In genomic region chr16:57137566-57138273, GRCh38 we compare ENCODE assay signal across 19 cellular contexts. TPM values are rescaled to one million over a fixed set of nuclear protein-coding genes. Genes with fewer than 3 reads are reported as not detected.
DNase-seq lines count a peak whose midpoint lies in the region; ATAC-seq, FAIRE-seq and TF ChIP-seq lines count a peak whose summit lies in the region.
"Had no signal": no experiment of that assay in that cellular context is flagged by ENCODE, and none has a peak within 500 bp of the region (broad histone marks: within the 10 kb centered on the region; RNA-seq: fewer than 3 reads in every experiment).

No MANE protein-coding gene starts in this region.

- H3K4me1 ChIP-seq in kidney (ENCODE audit: control insufficient read depth in 1 of 2, insufficient read depth in 1 of 2, low read depth in 1 of 2, low read length in 2 of 2), result peaks cover 0 to 15% of the 10 kb centered on the region in 2 donors

- H3K27ac ChIP-seq in kidney (ENCODE audit: low read depth in 2 of 2, low read length in 2 of 2), result no peak overlapping the region
- H3K27ac ChIP-seq: GM23248 had no signal

- DNase-seq in T-helper 1 cell, result no peak
- no peak for DNase-seq in activated CD8-positive, alpha-beta T cell treated with anti-CD3 and anti-CD28 coated beads, Interleukin-2, amount 10 ng/mL, durations not matched to agents 7 days and 5 days
- DNase-seq in kidney, result peak; percentile 57
- no peak for DNase-seq in stimulated activated effector memory CD8-positive, alpha-beta T cell treated with anti-CD3 and anti-CD28 coated beads, Interleukin-12 subunit alpha, Interleukin-12 subunit beta, amount 100 ng/mL, for 72 hours (ENCODE audit: low spot score in 2 of 2)
- no peak for DNase-seq in NCI-H2029 (lab: John Stamatoyannopoulos, UW)
- DNase-seq in activated T-cell treated with anti-CD3 and anti-CD28 coated beads, Interleukin-2, amount 50 U/mL, for 4 hours, result no peak
- no peak for DNase-seq in RCC 7860 (ENCODE audit: low spot score)
- DNase-seq: 8988T; activated CD4-positive, CD25-positive, alpha-beta regulatory T cell; amniotic stem cell; DMS 273 treated with DMSO at 0.1 percent for 48 hours; GM23248; Kasumi-1; NCI-H1105; NCI-H2107; NCI-H510A; stimulated activated CD4-positive, alpha-beta T cell treated with anti-CD3 and anti-CD28 coated beads, Interleukin-2, amount 100 ng/mL, for 24 hours; stimulated activated naive CD8-positive, alpha-beta T cell treated with anti-CD3 and anti-CD28 coated beads, Interleukin-15, amount 100 ng/mL, for 72 hours had no signal

- FAIRE-seq in kidney (lab: Jason Lieb, UNC) (no peak), RCC 7860 (lab: Jason Lieb, UNC) (no peak)

- H3K9me3 ChIP-seq in kidney (ENCODE audit: control insufficient read depth in 1 of 2, low read length in 2 of 2), result no peaks in the 10 kb centered on the region

- H3K9ac ChIP-seq in kidney (ENCODE audit: low read length in 2 of 2), result no peak overlapping the region
- H3K9ac ChIP-seq: GM23248 had no signal

- H3K36me3 Mint-ChIP-seq in T-helper 1 cell treated with Interleukin-12 subunit alpha and Interleukin-12 subunit beta and Interleukin-4 antibody, amounts not matched to agents 30 μg/mL and 1 μg/mL, for 36 hours (ENCODE audit: low read depth), result peaks cover 11% of the 10 kb centered on the region
- H3K36me3 Mint-ChIP-seq in activated CD8-positive, alpha-beta T cell treated with anti-CD3 and anti-CD28 coated beads, Interleukin-2, amount 10 ng/mL, durations not matched to agents 7 days and 5 days (ENCODE audit: low read depth), result peaks cover 14% of the 10 kb centered on the region
- no peaks in the 10 kb centered on the region for H3K36me3 Mint-ChIP-seq in stimulated activated effector memory CD8-positive, alpha-beta T cell treated with anti-CD3 and anti-CD28 coated beads, Interleukin-12 subunit alpha, Interleukin-12 subunit beta, amount 100 ng/mL, for 72 hours
- H3K36me3 Mint-ChIP-seq in activated T-cell treated with anti-CD3 and anti-CD28 coated beads, Interleukin-2, amount 50 U/mL, for 4 hours (ENCODE audit: insufficient read depth), result no peaks in the 10 kb centered on the region

- no peaks in the 10 kb centered on the region for H3K36me3 ChIP-seq in kidney (ENCODE audit: control insufficient read depth in 1 of 2, insufficient read depth in 2 of 2, low read length in 2 of 2)

- no peaks in the 10 kb centered on the region for H3K27me3 Mint-ChIP-seq in T-helper 1 cell treated with Interleukin-12 subunit alpha and Interleukin-12 subunit beta and Interleukin-4 antibody, amounts not matched to agents 30 μg/mL and 1 μg/mL, for 36 hours (ENCODE audit: low read depth)
- H3K27me3 Mint-ChIP-seq in activated CD8-positive, alpha-beta T cell treated with anti-CD3 and anti-CD28 coated beads, Interleukin-2, amount 10 ng/mL, durations not matched to agents 7 days and 5 days (ENCODE audit: low read depth), result no peaks in the 10 kb centered on the region
- H3K27me3 Mint-ChIP-seq in activated T-cell treated with anti-CD3 and anti-CD28 coated beads, Interleukin-2, amount 50 U/mL, for 4 hours (ENCODE audit: low read depth), result no peaks in the 10 kb centered on the region
- H3K27me3 Mint-ChIP-seq: stimulated activated naive CD8-positive, alpha-beta T cell treated with anti-CD3 and anti-CD28 coated beads, Interleukin-15, amount 100 ng/mL, for 72 hours had no signal

- no peak for TF ChIP-seq CTCF in kidney (IDR thresholded peaks at IDR 0.05; ENCODE audit: borderline replicate concordance, extremely low read depth, insufficient read depth)

- POLR2A ChIA-PET in activated CD8-positive, alpha-beta T cell treated with anti-CD3 and anti-CD28 coated beads, Interleukin-2, amount 10 ng/mL, durations not matched to agents 7 days and 5 days (lab: Charles Lee), result no interaction called here

- intact Hi-C loops in kidney (cut with DNase I), result no loop called here

- CTCF ChIA-PET in activated CD8-positive, alpha-beta T cell treated with anti-CD3 and anti-CD28 coated beads, Interleukin-2, amount 10 ng/mL, durations not matched to agents 7 days and 5 days (lab: Charles Lee), result interaction anchor here (0.6 to 1.3 kb wide), 3 partner anchors 8 to 44 kb away, joined by 3 to 5 read pairs (median 4); no protein-coding TSS in a partner anchor

- no peak overlapping the region for H3K4me3 Mint-ChIP-seq in T-helper 1 cell treated with Interleukin-12 subunit alpha and Interleukin-12 subunit beta and Interleukin-4 antibody, amounts not matched to agents 30 μg/mL and 1 μg/mL, for 36 hours
- H3K4me3 Mint-ChIP-seq in activated CD8-positive, alpha-beta T cell treated with anti-CD3 and anti-CD28 coated beads, Interleukin-2, amount 10 ng/mL, durations not matched to agents 7 days and 5 days, result no peak overlapping the region
- H3K4me3 Mint-ChIP-seq in stimulated activated effector memory CD8-positive, alpha-beta T cell treated with anti-CD3 and anti-CD28 coated beads, Interleukin-12 subunit alpha, Interleukin-12 subunit beta, amount 100 ng/mL, for 72 hours, result no peak overlapping the region
- no peak overlapping the region for H3K4me3 Mint-ChIP-seq in activated T-cell treated with anti-CD3 and anti-CD28 coated beads, Interleukin-2, amount 50 U/mL, for 4 hours
- H3K4me3 Mint-ChIP-seq: stimulated activated naive CD8-positive, alpha-beta T cell treated with anti-CD3 and anti-CD28 coated beads, Interleukin-15, amount 100 ng/mL, for 72 hours had no signal

- peaks cover 41% of the 10 kb centered on the region for H3K4me1 Mint-ChIP-seq in T-helper 1 cell treated with Interleukin-12 subunit alpha and Interleukin-12 subunit beta and Interleukin-4 antibody, amounts not matched to agents 30 μg/mL and 1 μg/mL, for 36 hours (ENCODE audit: low read depth)
- H3K4me1 Mint-ChIP-seq in activated CD8-positive, alpha-beta T cell treated with anti-CD3 and anti-CD28 coated beads, Interleukin-2, amount 10 ng/mL, durations not matched to agents 7 days and 5 days (ENCODE audit: low read depth), result peaks cover 68% of the 10 kb centered on the region
- H3K4me1 Mint-ChIP-seq in stimulated activated effector memory CD8-positive, alpha-beta T cell treated with anti-CD3 and anti-CD28 coated beads, Interleukin-12 subunit alpha, Interleukin-12 subunit beta, amount 100 ng/mL, for 72 hours, result peaks cover 80% of the 10 kb centered on the region
- H3K4me1 Mint-ChIP-seq in activated T-cell treated with anti-CD3 and anti-CD28 coated beads, Interleukin-2, amount 50 U/mL, for 4 hours (ENCODE audit: low read depth), result peaks cover 73% of the 10 kb centered on the region

- H3K4me3 ChIP-seq in kidney (ENCODE audit: low read length in 2 of 2), result no peak overlapping the region
- H3K4me3 ChIP-seq: GM23248 had no signal

- no peaks in the 10 kb centered on the region for H3K9me3 Mint-ChIP-seq in T-helper 1 cell treated with Interleukin-12 subunit alpha and Interleukin-12 subunit beta and Interleukin-4 antibody, amounts not matched to agents 30 μg/mL and 1 μg/mL, for 36 hours
- H3K9me3 Mint-ChIP-seq in activated CD8-positive, alpha-beta T cell treated with anti-CD3 and anti-CD28 coated beads, Interleukin-2, amount 10 ng/mL, durations not matched to agents 7 days and 5 days (ENCODE audit: insufficient read depth), result no peaks in the 10 kb centered on the region
- H3K9me3 Mint-ChIP-seq in stimulated activated effector memory CD8-positive, alpha-beta T cell treated with anti-CD3 and anti-CD28 coated beads, Interleukin-12 subunit alpha, Interleukin-12 subunit beta, amount 100 ng/mL, for 72 hours, result no peaks in the 10 kb centered on the region
- no peaks in the 10 kb centered on the region for H3K9me3 Mint-ChIP-seq in activated T-cell treated with anti-CD3 and anti-CD28 coated beads, Interleukin-2, amount 50 U/mL, for 4 hours
- H3K9me3 Mint-ChIP-seq: stimulated activated naive CD8-positive, alpha-beta T cell treated with anti-CD3 and anti-CD28 coated beads, Interleukin-15, amount 100 ng/mL, for 72 hours had no signal

- H3K27ac Mint-ChIP-seq in T-helper 1 cell treated with Interleukin-12 subunit alpha and Interleukin-12 subunit beta and Interleukin-4 antibody, amounts not matched to agents 30 μg/mL and 1 μg/mL, for 36 hours, result peak overlapping the region; percentile 49
- H3K27ac Mint-ChIP-seq in activated CD8-positive, alpha-beta T cell treated with anti-CD3 and anti-CD28 coated beads, Interleukin-2, amount 10 ng/mL, durations not matched to agents 7 days and 5 days, result peak overlapping the region; percentile 36
- H3K27ac Mint-ChIP-seq in stimulated activated effector memory CD8-positive, alpha-beta T cell treated with anti-CD3 and anti-CD28 coated beads, Interleukin-12 subunit alpha, Interleukin-12 subunit beta, amount 100 ng/mL, for 72 hours, result peak overlapping the region; percentile 86
- H3K27ac Mint-ChIP-seq: stimulated activated naive CD8-positive, alpha-beta T cell treated with anti-CD3 and anti-CD28 coated beads, Interleukin-15, amount 100 ng/mL, for 72 hours had no signal

- ATAC-seq in activated CD8-positive, alpha-beta T cell treated with anti-CD3 and anti-CD28 coated beads, Interleukin-2, amount 10 ng/mL, durations not matched to agents 7 days and 5 days, result no peak
- ATAC-seq in stimulated activated effector memory CD8-positive, alpha-beta T cell treated with anti-CD3 and anti-CD28 coated beads, Interleukin-12 subunit alpha, Interleukin-12 subunit beta, amount 100 ng/mL, for 72 hours, result no peak
- ATAC-seq in activated T-cell treated with anti-CD3 and anti-CD28 coated beads, Interleukin-2, amount 50 U/mL, for 4 hours, result no peak
- ATAC-seq: stimulated activated naive CD8-positive, alpha-beta T cell treated with anti-CD3 and anti-CD28 coated beads, Interleukin-15, amount 100 ng/mL, for 72 hours had no signal

RNA-seq across cellular contexts. Expression of gene CPNE2, which starts 45.3 kb away (rescaled TPM):
- total RNA-seq in activated CD8-positive, alpha-beta T cell treated with anti-CD3 and anti-CD28 coated beads, Interleukin-2, amount 10 ng/mL, durations not matched to agents 7 days and 5 days, result 10 to 100 TPM; 11.3 to 12.5 TPM
- total RNA-seq in kidney, result 24.1 TPM
- polyA plus RNA-seq in kidney (ENCODE audit: insufficient read depth, low read depth, low replicate concordance), result 33.1 TPM
- total RNA-seq in activated T-cell treated with anti-CD3 and anti-CD28 coated beads, Interleukin-2, amount 50 U/mL, for 4 hours, result 1 to 10 TPM; 2.4 to 4.0 (median 2.9) TPM

RNA-seq across cellular contexts. Expression of gene PSME3IP1, which starts 48.1 kb away (rescaled TPM):
- 100 to 1,000 TPM; 106 to 113 TPM for total RNA-seq in activated CD8-positive, alpha-beta T cell treated with anti-CD3 and anti-CD28 coated beads, Interleukin-2, amount 10 ng/mL, durations not matched to agents 7 days and 5 days
- total RNA-seq in kidney, result 84.6 TPM
- 79.1 TPM for polyA plus RNA-seq in kidney (ENCODE audit: insufficient read depth, low read depth, low replicate concordance)
- total RNA-seq in activated T-cell treated with anti-CD3 and anti-CD28 coated beads, Interleukin-2, amount 50 U/mL, for 4 hours, result 10 to 100 TPM; 76.7 to 81.0 (median 80.1) TPM

RNA-seq across cellular contexts. Expression of gene RSPRY1, which starts 48.4 kb away (rescaled TPM):
- total RNA-seq in activated CD8-positive, alpha-beta T cell treated with anti-CD3 and anti-CD28 coated beads, Interleukin-2, amount 10 ng/mL, durations not matched to agents 7 days and 5 days, result 10 to 100 TPM; 30.9 to 35.8 TPM
- 32.2 TPM for total RNA-seq in kidney
- 14.4 TPM for polyA plus RNA-seq in kidney (ENCODE audit: insufficient read depth, low read depth, low replicate concordance)
- total RNA-seq in activated T-cell treated with anti-CD3 and anti-CD28 coated beads, Interleukin-2, amount 50 U/mL, for 4 hours, result 10 to 100 TPM; 30.4 to 33.3 (median 32.4) TPM

Comparison
In these comparisons a context has a peak if more than half of its experiments do, and no peak if none do; other contexts are left out.
1. H3K27ac Mint-ChIP-seq: peak in every context shown above with its lines; median percentile 86 in stimulated activated effector memory CD8-positive, alpha-beta T cell treated with anti-CD3 and anti-CD28 coated beads, Interleukin-12 subunit alpha, Interleukin-12 subunit beta, amount 100 ng/mL, for 72 hours; 49 in T-helper 1 cell treated with Interleukin-12 subunit alpha and Interleukin-12 subunit beta and Interleukin-4 antibody, amounts not matched to agents 30 μg/mL and 1 μg/mL, for 36 hours; 36 in activated CD8-positive, alpha-beta T cell treated with anti-CD3 and anti-CD28 coated beads, Interleukin-2, amount 10 ng/mL, durations not matched to agents 7 days and 5 days.